ENCODE assay signal across 8 cellular contexts in genomic region chr11:83156996-83157754, GRCh38. TPM values are rescaled to one million over a fixed set of nuclear protein-coding genes. Genes with fewer than 3 reads are reported as not detected.
DNase-seq lines count a peak whose midpoint lies in the region; ATAC-seq and TF ChIP-seq lines count a peak whose summit lies in the region.

Gene PCF11 (plus strand): TSS chr11:83157131. CDS start chr11:83157440, 309 bp downstream.

- no peaks in the 10 kb centered on the region for H3K27me3 Mint-ChIP-seq in activated T-helper 17 cell treated with anti-CD3 and anti-CD28 coated beads, Interleukin-2, amount 50 U/mL, for 72 hours
- no peaks in the 10 kb centered on the region for H3K27me3 Mint-ChIP-seq in progenitor cell of endocrine pancreas

- peaks cover 23% of the 10 kb centered on the region for H3K4me1 Mint-ChIP-seq in activated T-helper 17 cell treated with anti-CD3 and anti-CD28 coated beads, Interleukin-2, amount 50 U/mL, for 72 hours
- peaks cover 35% of the 10 kb centered on the region for H3K4me1 Mint-ChIP-seq in progenitor cell of endocrine pancreas (ENCODE audit: low read depth)

- H3K27ac Mint-ChIP-seq in activated T-helper 17 cell treated with anti-CD3 and anti-CD28 coated beads, Interleukin-2, amount 50 U/mL, for 72 hours, result peak within 1 kb of the TSS; percentile 99
- peak within 1 kb of the TSS; percentile 100 for H3K27ac Mint-ChIP-seq in progenitor cell of endocrine pancreas

- in situ Hi-C loops in GM18951 (cut with MboI; ENCODE audit: low sequenced_read_pairs, unreplicated experiment), result no loop called here

- H3K36me3 Mint-ChIP-seq in activated T-helper 17 cell treated with anti-CD3 and anti-CD28 coated beads, Interleukin-2, amount 50 U/mL, for 72 hours (ENCODE audit: low read depth), result peaks cover 58% of the 10 kb centered on the region
- peaks cover 11% of the 10 kb centered on the region for H3K36me3 Mint-ChIP-seq in progenitor cell of endocrine pancreas (ENCODE audit: insufficient read depth)

- DNase-seq in A172 (ENCODE audit: low spot score), result no peak
- DNase-seq in Right ventricle myocardium inferior (ENCODE audit: missing footprints), result no peak
- no peak for DNase-seq in progenitor cell of endocrine pancreas (ENCODE audit: low spot score, unreplicated experiment)
- no peak for DNase-seq in NCI-H2227 treated with DMSO at 0.1 percent for 48 hours (lab: John Stamatoyannopoulos, UW)
- no peak for DNase-seq in NCI-H2029 (lab: John Stamatoyannopoulos, UW)

- ATAC-seq in HG03439 (IDR thresholded peaks at IDR 0.05; ENCODE audit: unreplicated experiment) (peak; percentile 11), Right ventricle myocardium inferior (peak; percentile 17)
- ATAC-seq in activated T-helper 17 cell treated with anti-CD3 and anti-CD28 coated beads, Interleukin-2, amount 50 U/mL, for 72 hours (replicated peaks), result peak; percentile 10

- intact Hi-C loops in Right ventricle myocardium inferior (cut with DNase I), result loop anchor here (1.0 to 5.0 kb wide), 4 partner anchors 36 to 256 kb away; partner anchors contain the start of genes ANKRD42, DDIAS, PRCP and RAB30

- TF ChIP-seq POLR2A in GM18951 (IDR thresholded peaks at IDR 0.05; ENCODE audit: extremely low read depth, insufficient read depth, insufficient read length), result peak; percentile 95

- no peak for TF ChIP-seq CTCF in progenitor cell of endocrine pancreas (IDR thresholded peaks at IDR 0.05; ENCODE audit: unreplicated experiment)

- H3K4me3 Mint-ChIP-seq in activated T-helper 17 cell treated with anti-CD3 and anti-CD28 coated beads, Interleukin-2, amount 50 U/mL, for 72 hours, result peak within 1 kb of the TSS; percentile 98
- peak within 1 kb of the TSS; percentile 100 for H3K4me3 Mint-ChIP-seq in progenitor cell of endocrine pancreas (ENCODE audit: low read depth)

- no peaks in the 10 kb centered on the region for H3K9me3 Mint-ChIP-seq in activated T-helper 17 cell treated with anti-CD3 and anti-CD28 coated beads, Interleukin-2, amount 50 U/mL, for 72 hours
- H3K9me3 Mint-ChIP-seq in progenitor cell of endocrine pancreas (ENCODE audit: low read depth), result no peaks in the 10 kb centered on the region

RNA-seq across cellular contexts. Expression of gene PCF11, which starts in this region (rescaled TPM):
- total RNA-seq in A172 (2014; rRNA removed; shearing (Covaris generic)), result 33.3 and 35.3 TPM in 2 replicates
- 10 to 100 TPM; 50.1 to 84.8 TPM for total RNA-seq in activated T-helper 17 cell treated with anti-CD3 and anti-CD28 coated beads, Interleukin-2, amount 50 U/mL, for 72 hours
- total RNA-seq in Right ventricle myocardium inferior (24.5 TPM), progenitor cell of endocrine pancreas (65.0 and 69.1 TPM in 2 replicates)
